Comparison of ENCODE assay signal across 8 cellular contexts in genomic region chr4:17613761-17614415, GRCh38. TPM values are rescaled to one million over a fixed set of nuclear protein-coding genes. Genes with fewer than 3 reads are reported as not detected.
DNase-seq lines count a peak whose midpoint lies in the region; ATAC-seq and TF ChIP-seq lines count a peak whose summit lies in the region.

No MANE protein-coding gene starts in this region.

- CTCF ChIA-PET in activated CD4-positive, alpha-beta T cell treated with anti-CD3 and anti-CD28 coated beads for 36 hours (lab: Charles Lee) = interaction anchor here (0.6 to 1.8 kb wide), 7 partner anchors 13 to 430 kb away, joined by 3 to 8 read pairs (median 3); no protein-coding TSS in a partner anchor
- CTCF ChIA-PET in PC-9 (lab: Charles Lee) = no interaction called here

- H3K4me3 Mint-ChIP-seq in activated CD4-positive, alpha-beta T cell treated with anti-CD3 and anti-CD28 coated beads for 36 hours = peak overlapping the region; percentile 98

- no peaks in the 10 kb centered on the region for H3K36me3 ChIP-seq in PC-9 (ENCODE audit: low read depth)

- peak overlapping the region; percentile 80 for H3K4me2 ChIP-seq in PC-9

- peak overlapping the region; percentile 97 for H3K27ac Mint-ChIP-seq in activated CD4-positive, alpha-beta T cell treated with anti-CD3 and anti-CD28 coated beads for 36 hours

- H3K36me3 Mint-ChIP-seq in activated CD4-positive, alpha-beta T cell treated with anti-CD3 and anti-CD28 coated beads for 36 hours (ENCODE audit: low read depth) = peaks cover 26% of the 10 kb centered on the region

- H3K27me3 Mint-ChIP-seq in activated CD4-positive, alpha-beta T cell treated with anti-CD3 and anti-CD28 coated beads for 36 hours = no peaks in the 10 kb centered on the region

- no peaks in the 10 kb centered on the region for H3K27me3 ChIP-seq in PC-9 (ENCODE audit: insufficient read depth, low read depth)

- no peaks in the 10 kb centered on the region for H3K9me3 Mint-ChIP-seq in activated CD4-positive, alpha-beta T cell treated with anti-CD3 and anti-CD28 coated beads for 36 hours (ENCODE audit: low read depth)

- intact Hi-C loops in activated CD4-positive, alpha-beta T cell treated with anti-CD3 and anti-CD28 coated beads for 36 hours (cut with DNase I, micrococcal nuclease) = loop anchor here (1.0 to 10.0 kb wide), 8 partner anchors 37 to 1389 kb away; partner anchors contain the start of genes DCAF16 (in 2 of the 2), LAP3 (in 2 of the 2), NCAPG (in 2 of the 2) and LCORL (in 1 of the 2)
- intact Hi-C loops in PC-9 (cut with micrococcal nuclease; ENCODE audit: unreplicated experiment) = loop anchor here (2.0 kb wide), 2 partner anchors 37 to 197 kb away; partner anchors contain the start of genes DCAF16, LAP3 and NCAPG

- ATAC-seq in activated CD4-positive, alpha-beta T cell treated with anti-CD3 and anti-CD28 coated beads for 36 hours = peak; percentile 58
- ATAC-seq in HG02840 (IDR thresholded peaks at IDR 0.05; ENCODE audit: low FRiP score, unreplicated experiment) = peak; percentile 63

- peak overlapping the region; percentile 85 for H2AFZ ChIP-seq in PC-9

- H3K4me3 ChIP-seq in PC-9 = peak overlapping the region; percentile 72
- peak overlapping the region; percentile 99 for H3K4me3 ChIP-seq in astrocyte of the spinal cord (ENCODE audit: low read depth, low read length)

- peaks cover 1% of the 10 kb centered on the region; the same call in 1 of the 2 replicates for H4K20me1 ChIP-seq in PC-9 (ENCODE audit: insufficient read depth)

- in situ Hi-C loops in astrocyte of the spinal cord (cut with HindIII; ENCODE audit: low sequenced_read_pairs) = no loop called here

- H3K9me2 ChIP-seq in PC-9 (ENCODE audit: insufficient read depth) = no peaks in the 10 kb centered on the region

- H3K4me1 ChIP-seq in PC-9 (replicated peaks; ENCODE audit: insufficient read depth) = no peaks in the 10 kb centered on the region

- peak overlapping the region; percentile 51 for H3K27ac ChIP-seq in PC-9

- peaks cover 5% of the 10 kb centered on the region; the same call in 1 of the 2 replicates for H3F3A ChIP-seq in PC-9 (ENCODE audit: insufficient read depth, low read depth)

- POLR2A ChIA-PET in activated CD4-positive, alpha-beta T cell treated with anti-CD3 and anti-CD28 coated beads for 36 hours (lab: Charles Lee) = interaction anchor here (0.6 to 1.7 kb wide), 6 partner anchors 10 to 196 kb away, joined by 3 to 8 read pairs (median 4); no protein-coding TSS in a partner anchor
- POLR2A ChIA-PET in PC-9 (lab: Charles Lee; ENCODE audit: unreplicated experiment) = no interaction called here

- DNase-seq in activated CD4-positive, alpha-beta T cell treated with anti-CD3 and anti-CD28 coated beads for 36 hours = peak; percentile 31
- DNase-seq in activated CD4-positive, alpha-beta T cell treated with anti-CD3 and anti-CD28 coated beads for 48 hours = no peak
- DNase-seq in PC-9 (peak; percentile 9 to 65), astrocyte of the spinal cord (ENCODE audit: low read depth, low spot score) (no peak), iris pigment epithelial cell (ENCODE audit: low read depth) (peak; percentile 71), 8988T (no peak)
- DNase-seq in stimulated activated CD4-positive, alpha-beta T cell treated with anti-CD3 and anti-CD28 coated beads, TNF-alpha, amount 100 ng/mL, for 4 hours (ENCODE audit: low read depth in 3 of 3) = peak in 2 of 3 experiments; percentile 5 to 10

- peaks cover 35% of the 10 kb centered on the region for H3K79me2 ChIP-seq in PC-9 (ENCODE audit: low read depth)

- TF ChIP-seq CTCF in PC-9 (conservative IDR thresholded peaks at IDR 0.05) (no peak), astrocyte of the spinal cord (IDR thresholded peaks at IDR 0.05; ENCODE audit: low read depth, low read length) (no peak)

- H3K9me3 ChIP-seq in PC-9 (ENCODE audit: insufficient read depth, low read depth) = no peaks in the 10 kb centered on the region

- peaks cover 37% of the 10 kb centered on the region for H3K4me1 Mint-ChIP-seq in activated CD4-positive, alpha-beta T cell treated with anti-CD3 and anti-CD28 coated beads for 36 hours

- BruUV-seq in PC-9 (replicated peaks; lab: Mats Ljungman, UMichigan) = TSS peak; percentile 64

RNA-seq across cellular contexts. Expression of gene MED28, which starts 0.6 kb away (rescaled TPM):
- total RNA-seq in activated CD4-positive, alpha-beta T cell treated with anti-CD3 and anti-CD28 coated beads for 36 hours = 10 to 100 TPM; 43.0 to 58.0 TPM
- 39.0 and 43.1 TPM in 2 replicates for total RNA-seq in PC-9 (2021)

RNA-seq across cellular contexts. Expression of gene LAP3, which starts 36.9 kb away (rescaled TPM):
- total RNA-seq in activated CD4-positive, alpha-beta T cell treated with anti-CD3 and anti-CD28 coated beads for 36 hours = 100 to 1,000 TPM; 126 to 128 TPM
- total RNA-seq in PC-9 (2021) = 43.9 and 45.0 TPM in 2 replicates

Comparison
In these comparisons a context has a peak if more than half of its experiments do, and no peak if none do; other contexts are left out.
1. DNase-seq: peak in activated CD4-positive, alpha-beta T cell treated with anti-CD3 and anti-CD28 coated beads for 36 hours (single experiment), PC-9 (2 of 2), iris pigment epithelial cell (single experiment) and stimulated activated CD4-positive, alpha-beta T cell treated with anti-CD3 and anti-CD28 coated beads, TNF-alpha, amount 100 ng/mL, for 4 hours (2 of 3); none in activated CD4-positive, alpha-beta T cell treated with anti-CD3 and anti-CD28 coated beads for 48 hours (single experiment), astrocyte of the spinal cord (single experiment) and 8988T (single experiment).